In genomic region chr10:54133201-54133600, GRCh38 we compare ENCODE assay signal across 13 cellular contexts.
DNase-seq lines count a peak whose midpoint lies in the region; ATAC-seq and TF ChIP-seq lines count a peak whose summit lies in the region.
"Had no signal": no experiment of that assay in that cellular context is flagged by ENCODE, and none has a peak within 500 bp of the region (broad histone marks: within the 10 kb centered on the region; RNA-seq: fewer than 3 reads in every experiment).

No MANE protein-coding gene starts in this region.

- H3K27ac ChIP-seq in neural cell (ENCODE audit: low read length): no peak overlapping the region
- H3K27ac ChIP-seq: stomach had no signal

- no peak overlapping the region for H3K9ac ChIP-seq in neural cell (ENCODE audit: low read length)

- TF ChIP-seq CTCF in GM10266 (IDR thresholded peaks at IDR 0.05; ENCODE audit: control insufficient read depth, insufficient read depth, low read depth, missing control alignments) (peak; percentile 19), brain (conservative IDR thresholded peaks at IDR 0.05) (peak; percentile 58 to 62), neural cell (IDR thresholded peaks at IDR 0.05; ENCODE audit: poor library complexity, severe bottlenecking) (peak; percentile 58)

- no peaks in the 10 kb centered on the region for H3K9me3 ChIP-seq in neural cell (ENCODE audit: low read length)
- H3K9me3 ChIP-seq: stomach had no signal

- no peaks in the 10 kb centered on the region for H3K79me2 ChIP-seq in neural cell (replicated peaks; ENCODE audit: insufficient read depth, low read length)

- H3K9me3 Mint-ChIP-seq in brain: peaks cover 2 to 8% (median 7%) of the 10 kb centered on the region in 5 experiments

- H3K9me2 ChIP-seq in neural cell (ENCODE audit: insufficient read depth, low read length): no peaks in the 10 kb centered on the region

- H3K4me1 Mint-ChIP-seq in brain: peaks cover 7% of the 10 kb centered on the region
- H3K4me1 Mint-ChIP-seq: IgD-negative memory B cell, natural killer cell had no signal

- H3F3A ChIP-seq in neural cell (ENCODE audit: insufficient read depth, low read length, poor library complexity, severe bottlenecking): no peaks in the 10 kb centered on the region

- DNase-seq in GM10266 (ENCODE audit: extremely low spot score) (no peak), NCI-H1105 (lab: John Stamatoyannopoulos, UW) (peak; percentile 4), DMS79 treated with DMSO at 0.1 percent for 48 hours (lab: John Stamatoyannopoulos, UW) (no peak), SHP77 treated with DMSO at 0.1 percent for 48 hours (lab: John Stamatoyannopoulos, UW) (no peak), activated gamma-delta T cell treated with Interleukin-2 at 50 U/mL for 16 hours (no peak)
- DNase-seq: erythroblast, natural killer cell, NCI-H510A treated with DMSO at 0.1 percent for 48 hours, stomach had no signal

- no peak overlapping the region for H3K4me3 ChIP-seq in neural cell (ENCODE audit: low read length)
- H3K4me3 ChIP-seq: stomach had no signal

- H3K36me3 Mint-ChIP-seq in brain: no peaks in the 10 kb centered on the region

- TF ChIP-seq EP300 in neural cell (conservative IDR thresholded peaks at IDR 0.05; ENCODE audit: poor library complexity, severe bottlenecking): no peak

- no peaks in the 10 kb centered on the region for H3K27me3 ChIP-seq in neural cell (ENCODE audit: insufficient read depth, low read depth, low read length)
- H3K27me3 ChIP-seq: stomach had no signal

- H4K20me1 ChIP-seq in neural cell (ENCODE audit: insufficient read depth): no peaks in the 10 kb centered on the region

- no peak overlapping the region for H3K27ac Mint-ChIP-seq in brain
- H3K27ac Mint-ChIP-seq: IgD-negative memory B cell, natural killer cell had no signal

- peak; percentile 65 for TF ChIP-seq RAD21 in neural cell (conservative IDR thresholded peaks at IDR 0.05)

- no peaks in the 10 kb centered on the region for H3K36me3 ChIP-seq in neural cell (ENCODE audit: insufficient read depth, low read length)
- H3K36me3 ChIP-seq: stomach had no signal

- no peak for ATAC-seq in GM19395 (IDR thresholded peaks at IDR 0.05; ENCODE audit: unreplicated experiment)
- ATAC-seq: natural killer cell had no signal

- H3K4me3 Mint-ChIP-seq in brain: no peak overlapping the region
- H3K4me3 Mint-ChIP-seq: IgD-negative memory B cell, natural killer cell had no signal

- no peaks in the 10 kb centered on the region for H3K27me3 Mint-ChIP-seq in brain
- H3K27me3 Mint-ChIP-seq: IgD-negative memory B cell had no signal

- H2AFZ ChIP-seq in neural cell (ENCODE audit: low read depth, low read length): no peak overlapping the region

- no peak overlapping the region for H3K4me2 ChIP-seq in neural cell (ENCODE audit: low read length)

TF ChIP-seq in neural cell, 6 proteins besides CTCF, POLR2A, EP300 and RAD21:
- TF ChIP-seq SMC3 (conservative IDR thresholded peaks at IDR 0.05; ENCODE audit: poor library complexity) (peak; percentile 69), REST (IDR thresholded peaks at IDR 0.05; ENCODE audit: borderline replicate concordance) (no peak)
TF ChIP-seq in neural cell: peak in this region for 1.
